ENCODE assay signal across 17 cellular contexts in the genomic region with DNA sequence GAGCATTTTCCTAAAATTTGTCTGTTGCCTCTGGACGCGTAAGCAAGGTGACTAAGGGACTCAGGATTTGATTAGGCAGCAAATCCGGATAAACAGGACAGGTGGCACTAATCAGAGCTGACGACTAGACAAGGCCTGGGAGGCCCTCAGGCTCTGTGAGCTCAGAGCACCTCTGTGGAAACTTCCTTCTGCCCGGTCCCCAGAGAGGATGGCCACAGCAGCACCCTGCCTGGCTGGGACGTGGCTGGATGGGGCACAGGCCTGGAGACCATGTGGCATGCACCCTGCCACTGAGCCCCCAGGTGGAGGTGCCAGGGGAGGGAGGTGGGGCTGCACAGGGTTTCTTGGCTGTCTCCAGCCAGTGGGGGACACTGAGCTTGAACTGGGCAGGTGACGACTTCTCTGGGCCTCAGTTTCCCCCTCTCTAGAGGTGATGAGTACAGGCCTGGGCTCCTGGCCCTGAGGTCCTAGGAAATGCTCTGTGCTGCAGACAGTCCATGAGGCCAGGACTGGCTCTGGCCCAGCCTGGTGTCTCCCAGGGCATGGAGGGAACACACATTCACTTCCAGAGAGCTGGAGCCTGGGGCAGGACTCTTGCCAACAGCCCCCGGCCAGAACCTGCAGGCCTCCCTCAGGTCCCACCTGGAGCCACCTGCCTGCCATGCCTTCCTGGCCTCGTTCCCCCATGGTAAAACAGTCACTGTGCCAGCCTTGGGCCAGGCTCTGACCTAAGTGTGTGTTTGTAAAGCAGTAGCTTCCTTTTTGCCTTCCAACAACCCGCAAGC. TPM values are rescaled to one million over a fixed set of nuclear protein-coding genes. Genes with fewer than 3 reads are reported as not detected.
DNase-seq lines count a peak whose midpoint lies in the region; ATAC-seq and TF ChIP-seq lines count a peak whose summit lies in the region.
"Had no signal": no experiment of that assay in that cellular context is flagged by ENCODE, and none has a peak within 500 bp of the region (broad histone marks: within the 10 kb centered on the region; RNA-seq: fewer than 3 reads in every experiment).

No MANE protein-coding gene starts in this region.

- H3K9me2 ChIP-seq in PC-3 (replicated peaks; ENCODE audit: low read length) = no peaks in the 10 kb centered on the region

- no peaks in the 10 kb centered on the region for H3K9me3 ChIP-seq in PC-3 (ENCODE audit: low read length)
- H3K9me3 ChIP-seq in smooth muscle cell (replicated peaks; ENCODE audit: low read depth) = no peaks in the 10 kb centered on the region
- H3K9me3 ChIP-seq: adrenal gland had no signal

- POLR2A ChIA-PET in PC-3 (lab: Charles Lee; ENCODE audit: unreplicated experiment) = interaction anchor here (0.6 kb wide), 1 partner anchor 1251 kb away, joined by 3 read pairs; no protein-coding TSS in a partner anchor

- WGBS in smooth muscle cell (ENCODE audit: low lambda C conversion rate) = 80% methylated on average over 10 of the region's 10 CpGs

- H3K4me3 ChIP-seq in PC-3 (ENCODE audit: low read length) (no peak overlapping the region), smooth muscle cell (no peak overlapping the region)
- H3K4me3 ChIP-seq: adrenal gland, GM23338 had no signal

- H2AFZ ChIP-seq in PC-3 (ENCODE audit: low read length) (peak overlapping the region; percentile 28; the same call in 1 of the 2 replicates), smooth muscle cell (ENCODE audit: low read depth) (no peak overlapping the region)

- intact Hi-C loops in PC-3 (cut with micrococcal nuclease) = no loop called here

- no peaks in the 10 kb centered on the region for H4K20me1 ChIP-seq in PC-3 (ENCODE audit: low read length)
- no peaks in the 10 kb centered on the region for H4K20me1 ChIP-seq in smooth muscle cell (ENCODE audit: low read depth)

- CTCF ChIA-PET in PC-3 (lab: Charles Lee) = interaction anchor here (1.2 kb wide), 1 partner anchor 130 kb away, joined by 4 read pairs; no protein-coding TSS in a partner anchor

- peak overlapping the region; percentile 69 for H3K4me2 ChIP-seq in PC-3 (ENCODE audit: low read length)
- no peak overlapping the region for H3K4me2 ChIP-seq in smooth muscle cell
- H3K4me2 ChIP-seq: GM23338 had no signal

- H3F3A ChIP-seq in PC-3 (ENCODE audit: low read length, unreplicated experiment) = no peaks in the 10 kb centered on the region
- no peaks in the 10 kb centered on the region for H3F3A ChIP-seq in smooth muscle cell (ENCODE audit: low read depth)

- H3K4me1 ChIP-seq in PC-3 (ENCODE audit: insufficient read depth, low read length) (peaks cover 34% of the 10 kb centered on the region), smooth muscle cell (ENCODE audit: low read depth) (no peaks in the 10 kb centered on the region)

- DNase-seq in ELF-1 (ENCODE audit: low read depth, low spot score) (peak; percentile 73), PC-3 (peak; percentile 99), epithelial cell of prostate (ENCODE audit: low read depth, low spot score) (peak; percentile 54), smooth muscle cell (lab: John Stamatoyannopoulos, UW; ENCODE audit: unreplicated experiment) (no peak), ureter (ENCODE audit: low spot score) (no peak), epidermal melanocyte (ENCODE audit: insufficient read length, low spot score) (no peak)
- DNase-seq: DMS 273 treated with DMSO at 0.1 percent for 48 hours; endodermal cell; foreskin fibroblast; left colon; NCI-H1105 treated with DMSO at 0.1 percent for 48 hours; NCI-H774; nucleus accumbens; stimulated activated CD4-positive, alpha-beta T cell treated with anti-CD3 and anti-CD28 coated beads, Interleukin-4, amount 100 ng/mL, for 1 hour had no signal

- no TSS peak for BruUV-seq in PC-3 (replicated peaks; lab: Mats Ljungman, UMichigan)

- peak; percentile 85 for ATAC-seq in PC-3
- no peak for ATAC-seq in HG02884 (IDR thresholded peaks at IDR 0.05; ENCODE audit: unreplicated experiment)
- ATAC-seq: GM23338, left colon had no signal

- H3K9ac ChIP-seq in PC-3 (ENCODE audit: low read length) (peak overlapping the region; percentile 54), smooth muscle cell (ENCODE audit: low read depth) (peak overlapping the region; percentile 43)

- no peaks in the 10 kb centered on the region for H3K79me2 ChIP-seq in PC-3 (ENCODE audit: low read length)
- H3K79me2 ChIP-seq in smooth muscle cell (ENCODE audit: low read depth) = no peaks in the 10 kb centered on the region

- H3K36me3 ChIP-seq in PC-3 (ENCODE audit: low read depth, low read length) (no peaks in the 10 kb centered on the region), smooth muscle cell (ENCODE audit: low read depth) (no peaks in the 10 kb centered on the region)
- H3K36me3 ChIP-seq: adrenal gland had no signal

- TF ChIP-seq CTCF in PC-3 (conservative IDR thresholded peaks at IDR 0.05; ENCODE audit: low read depth, low read length) (no peak), smooth muscle cell (IDR thresholded peaks at IDR 0.05; ENCODE audit: borderline replicate concordance, insufficient read depth, poor library complexity, severe bottlenecking) (no peak)

- H3K27me3 ChIP-seq in PC-3 (ENCODE audit: low read length) (no peaks in the 10 kb centered on the region), smooth muscle cell (ENCODE audit: low read depth) (no peaks in the 10 kb centered on the region)
- H3K27me3 ChIP-seq: adrenal gland had no signal

- H3K27ac ChIP-seq in PC-3 (ENCODE audit: low read length) (peak overlapping the region; percentile 83), epithelial cell of prostate (no peak overlapping the region), smooth muscle cell (ENCODE audit: low read depth) (peak overlapping the region; percentile 71)

RNA-seq across cellular contexts. Expression of a gene that starts 39.7 kb away (rescaled TPM):
- total RNA-seq in PC-3 (2014; rRNA removed) (44.2 and 47.1 TPM in 2 replicates), smooth muscle cell (31.3 and 35.8 TPM in 2 replicates), ureter (84.4 TPM)
- polyA plus RNA-seq in smooth muscle cell = 22.5 and 38.0 TPM in 2 replicates

Comparison
In these comparisons a context has a peak if more than half of its experiments do, and no peak if none do; other contexts are left out.
1. DNase-seq: peak in ELF-1 (single experiment), PC-3 (single experiment) and epithelial cell of prostate (single experiment); none in smooth muscle cell (single experiment), ureter (single experiment) and epidermal melanocyte (single experiment).